ENCODE assay signal across 8 cellular contexts in the genomic region with DNA sequence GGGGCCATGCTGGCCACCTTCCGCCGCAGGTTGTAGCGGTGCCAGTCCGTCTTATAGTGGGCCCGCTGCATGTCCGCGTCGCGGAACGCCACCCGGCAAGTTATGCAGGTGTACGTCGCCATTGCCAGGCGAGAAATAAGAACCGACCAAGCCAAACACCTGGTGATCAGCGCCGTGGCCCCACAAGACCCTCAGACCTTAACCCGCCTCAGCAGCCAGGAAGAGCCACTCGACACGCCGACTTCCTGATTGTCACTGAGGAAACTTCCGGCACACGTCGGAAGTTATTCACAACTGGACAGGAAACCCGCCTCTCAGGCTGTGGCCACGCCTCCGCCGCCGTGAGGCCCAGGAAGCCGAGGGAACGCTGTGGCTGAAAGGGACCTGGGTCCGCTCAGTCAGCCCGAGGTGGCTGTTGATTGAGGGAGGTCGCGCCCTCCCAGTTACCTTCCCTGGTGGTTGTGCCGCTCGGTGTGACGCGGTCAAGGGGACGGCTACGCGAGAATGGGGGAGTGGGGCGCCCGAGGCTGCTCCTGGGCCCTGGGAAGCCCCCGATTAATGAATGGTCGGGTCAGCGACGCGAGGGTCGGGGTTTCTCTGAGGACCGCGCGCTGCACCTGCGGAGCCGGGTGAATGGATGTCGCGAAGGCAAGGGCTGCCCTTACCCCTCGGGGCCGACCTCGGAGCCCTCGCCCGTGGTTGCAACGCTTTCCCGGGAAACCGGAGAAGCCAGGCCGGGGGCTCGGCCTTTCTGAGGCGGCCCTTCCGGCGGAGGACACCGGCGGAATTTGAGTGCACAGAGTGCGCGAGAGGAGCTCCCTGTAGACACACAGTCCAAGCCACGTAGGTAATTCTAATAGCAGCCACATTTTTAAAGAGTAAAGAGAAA. TPM values are rescaled to one million over a fixed set of nuclear protein-coding genes. Genes with fewer than 3 reads are reported as not detected.
DNase-seq lines count a peak whose midpoint lies in the region; ATAC-seq lines count a peak whose summit lies in the region.

A gene with protein sequence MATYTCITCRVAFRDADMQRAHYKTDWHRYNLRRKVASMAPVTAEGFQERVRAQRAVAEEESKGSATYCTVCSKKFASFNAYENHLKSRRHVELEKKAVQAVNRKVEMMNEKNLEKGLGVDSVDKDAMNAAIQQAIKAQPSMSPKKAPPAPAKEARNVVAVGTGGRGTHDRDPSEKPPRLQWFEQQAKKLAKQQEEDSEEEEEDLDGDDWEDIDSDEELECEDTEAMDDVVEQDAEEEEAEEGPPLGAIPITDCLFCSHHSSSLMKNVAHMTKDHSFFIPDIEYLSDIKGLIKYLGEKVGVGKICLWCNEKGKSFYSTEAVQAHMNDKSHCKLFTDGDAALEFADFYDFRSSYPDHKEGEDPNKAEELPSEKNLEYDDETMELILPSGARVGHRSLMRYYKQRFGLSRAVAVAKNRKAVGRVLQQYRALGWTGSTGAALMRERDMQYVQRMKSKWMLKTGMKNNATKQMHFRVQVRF (minus strand): TSS at position 257 of the 889 bp plus-strand sequence. CDS start 135 bp downstream, at position 122.

- peak within 1 kb of the TSS; percentile 80 for H3K27ac ChIP-seq in effector memory CD4-positive, alpha-beta T cell (ENCODE audit: insufficient read depth, low read length, poor library complexity, severe bottlenecking)

- peak; percentile 81 for ATAC-seq in GM21367 (IDR thresholded peaks at IDR 0.05; ENCODE audit: unreplicated experiment)

- H3K4me1 ChIP-seq in effector memory CD4-positive, alpha-beta T cell (ENCODE audit: control insufficient read depth, insufficient read depth, low read length, poor library complexity, severe bottlenecking): peaks cover 35% of the 10 kb centered on the region

- peak within 1 kb of the TSS; percentile 91 for H3K4me3 ChIP-seq in effector memory CD4-positive, alpha-beta T cell (ENCODE audit: insufficient read depth, low read depth, low read length, poor library complexity, severe bottlenecking)

- H3K27me3 ChIP-seq in effector memory CD4-positive, alpha-beta T cell (replicated peaks; ENCODE audit: control insufficient read depth, insufficient read depth, low read length, poor library complexity, severe bottlenecking): no peaks in the 10 kb centered on the region

- CTCF ChIA-PET in activated CD8-positive, alpha-beta memory T cell treated with anti-CD3 and anti-CD28 coated beads for 36 hours (lab: Charles Lee): interaction anchor here (0.7 kb wide), 1 partner anchor 16 kb away, joined by 3 read pairs; no protein-coding TSS in a partner anchor

- POLR2A ChIA-PET in activated CD8-positive, alpha-beta memory T cell treated with anti-CD3 and anti-CD28 coated beads for 36 hours (lab: Charles Lee): no interaction called here

- DNase-seq in COLO829 (ENCODE audit: low spot score): peak; percentile 60
- peak; percentile 90 for DNase-seq in HT1080 (ENCODE audit: low read depth)
- peak; percentile 98 to 99 for DNase-seq in NOMO-1 (lab: John Stamatoyannopoulos, UW; ENCODE audit: unreplicated experiment in 2 of 2)
- DNase-seq in effector memory CD4-positive, alpha-beta T cell: peak; percentile 76 to 85 (median 79)
- peak; percentile 82 to 86 for DNase-seq in lung microvascular endothelial cell (ENCODE audit: low read depth in 2 of 2)
- DNase-seq in stimulated activated CD4-positive, alpha-beta T cell treated with anti-CD3 and anti-CD28 coated beads, TNF-alpha, amount 100 ng/mL, for 48 hours (ENCODE audit: low read depth in 3 of 3): peak; percentile 76 to 85 (median 80)

- H3K9me3 ChIP-seq in effector memory CD4-positive, alpha-beta T cell (ENCODE audit: control insufficient read depth, low read length): no peaks in the 10 kb centered on the region

- peaks cover 22% of the 10 kb centered on the region for H3K36me3 ChIP-seq in effector memory CD4-positive, alpha-beta T cell (ENCODE audit: control insufficient read depth, insufficient read depth, low read length)

RNA-seq across cellular contexts. Expression of the gene that starts here (rescaled TPM):
- total RNA-seq in HT1080 (2014; rRNA removed; shearing (Covaris generic)): 103 and 106 TPM in 2 replicates
- polyA plus RNA-seq in HT1080 (2015; cell fraction: cytosol; rRNA removed): 50.5 and 51.2 TPM in 2 replicates
- polyA plus RNA-seq in HT1080 (2015; cell fraction: nucleus; rRNA removed): 70.1 and 75.2 TPM in 2 replicates
- 10 to 100 TPM; 42.1 to 45.0 TPM for total RNA-seq in activated CD8-positive, alpha-beta memory T cell treated with anti-CD3 and anti-CD28 coated beads for 36 hours
- total RNA-seq in lung microvascular endothelial cell: 23.3 and 33.5 TPM in 2 replicates

Comparison
In these comparisons a context has a peak if more than half of its experiments do, and no peak if none do; other contexts are left out.
1. Peak in every context shown above with its lines: DNase-seq, ATAC-seq, H3K4me3 ChIP-seq and H3K27ac ChIP-seq.